ENCODE assay signal across 19 cellular contexts in the genomic region with DNA sequence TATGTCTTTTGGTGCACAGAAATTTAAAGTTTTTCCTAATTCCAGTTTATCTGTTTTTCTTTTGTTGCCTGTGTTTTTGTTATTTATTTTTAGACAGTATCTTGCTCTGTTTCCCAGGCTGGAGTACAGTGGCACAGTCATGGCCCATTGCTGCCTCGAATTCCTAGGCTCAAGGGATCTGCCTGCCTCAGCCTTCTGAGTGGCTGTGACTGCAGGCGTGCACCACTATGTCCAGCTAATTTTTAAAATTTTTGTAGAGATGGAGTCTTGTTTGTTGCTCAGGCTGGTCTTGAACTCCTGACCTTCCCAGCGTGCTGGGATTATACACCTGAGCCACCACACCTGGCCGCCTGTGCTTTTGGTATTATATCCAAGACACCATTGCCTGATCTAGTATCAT. TPM values are rescaled to one million over a fixed set of nuclear protein-coding genes. Genes with fewer than 3 reads are reported as not detected.
DNase-seq lines count a peak whose midpoint lies in the region; ATAC-seq and TF ChIP-seq lines count a peak whose summit lies in the region.
"Had no signal": no experiment of that assay in that cellular context is flagged by ENCODE, and none has a peak within 500 bp of the region (broad histone marks: within the 10 kb centered on the region; RNA-seq: fewer than 3 reads in every experiment).

No MANE protein-coding gene starts in this region.

- H4K91ac ChIP-seq in trophoblast cell (ENCODE audit: low read depth, low read length) = no peak overlapping the region

- no peak overlapping the region for H3K27ac ChIP-seq in CD4-positive, alpha-beta T cell (ENCODE audit: low read depth, low read length)
- H3K27ac ChIP-seq in CD8-positive, alpha-beta T cell (ENCODE audit: low read depth, low read length) = no peak overlapping the region
- no peak overlapping the region for H3K27ac ChIP-seq in trophoblast cell (ENCODE audit: low read depth, low read length)

- no peaks in the 10 kb centered on the region for H3K79me2 ChIP-seq in trophoblast cell (ENCODE audit: control insufficient read depth, insufficient read depth, low read length, poor library complexity)

- H3K4me1 Mint-ChIP-seq in CD4-positive, alpha-beta T cell (ENCODE audit: low read depth) = peaks cover 56% of the 10 kb centered on the region
- H3K4me1 Mint-ChIP-seq in CD8-positive, alpha-beta T cell (ENCODE audit: low read depth) = peaks cover 55% of the 10 kb centered on the region
- peaks cover 27% of the 10 kb centered on the region for H3K4me1 Mint-ChIP-seq in dendritic cell treated with granulocyte-macrophage colony-stimulating factor and Interleukin-4, amounts not matched to agents 40 ng/mL and 50 ng/mL, for 4 days (ENCODE audit: low read depth)
- H3K4me1 Mint-ChIP-seq: GM23338 had no signal

- no peak overlapping the region for H3K23ac ChIP-seq in trophoblast cell (ENCODE audit: low read length)

- no peak overlapping the region for H4K8ac ChIP-seq in trophoblast cell (ENCODE audit: low read depth, low read length)

- H3K27ac Mint-ChIP-seq in CD4-positive, alpha-beta T cell = peak overlapping the region; percentile 30
- peak overlapping the region; percentile 37 for H3K27ac Mint-ChIP-seq in CD8-positive, alpha-beta T cell
- peak overlapping the region; percentile 29 for H3K27ac Mint-ChIP-seq in dendritic cell treated with granulocyte-macrophage colony-stimulating factor and Interleukin-4, amounts not matched to agents 40 ng/mL and 50 ng/mL, for 4 days
- H3K27ac Mint-ChIP-seq: CD4-positive, CD25-positive, alpha-beta regulatory T cell; GM23338; IgD-negative memory B cell had no signal

- H3K27me3 Mint-ChIP-seq in CD4-positive, alpha-beta T cell = no peaks in the 10 kb centered on the region
- H3K27me3 Mint-ChIP-seq in CD8-positive, alpha-beta T cell (ENCODE audit: low read depth) = no peaks in the 10 kb centered on the region
- H3K27me3 Mint-ChIP-seq in dendritic cell treated with granulocyte-macrophage colony-stimulating factor and Interleukin-4, amounts not matched to agents 40 ng/mL and 50 ng/mL, for 4 days = no peaks in the 10 kb centered on the region
- H3K27me3 Mint-ChIP-seq: CD4-positive, CD25-positive, alpha-beta regulatory T cell; IgD-negative memory B cell had no signal

- TF ChIP-seq CTCF in CD4-positive, alpha-beta T cell (IDR thresholded peaks at IDR 0.05) = no peak
- TF ChIP-seq CTCF in CD8-positive, alpha-beta T cell (IDR thresholded peaks at IDR 0.05) = no peak

- no CpG with 5 or more reads among the region's 4 CpGs for WGBS in trophoblast cell (ENCODE audit: extremely low coverage, insufficient coverage, insufficient read length)

- H3K36me3 ChIP-seq in CD8-positive, alpha-beta T cell (ENCODE audit: insufficient read depth, low read length) = no peaks in the 10 kb centered on the region
- H3K36me3 ChIP-seq in trophoblast cell (ENCODE audit: control insufficient read depth in 1 of 2, insufficient read depth in 2 of 2, low read length in 2 of 2) = no peaks in the 10 kb centered on the region
- H3K36me3 ChIP-seq: BE2C had no signal

- H3K9ac ChIP-seq in trophoblast cell (ENCODE audit: low read length) = no peak overlapping the region

- H2BK5ac ChIP-seq in trophoblast cell (ENCODE audit: low read depth, low read length, poor library complexity) = no peak overlapping the region

- H2AFZ ChIP-seq in trophoblast cell (ENCODE audit: insufficient read depth, low read length, poor library complexity) = no peak overlapping the region
- H2AFZ ChIP-seq: GM23338 had no signal

- no peaks in the 10 kb centered on the region for H3K9me3 ChIP-seq in CD4-positive, alpha-beta T cell (ENCODE audit: control insufficient read depth, low read length)
- H3K9me3 ChIP-seq in CD8-positive, alpha-beta T cell (ENCODE audit: low read length) = no peaks in the 10 kb centered on the region
- no peaks in the 10 kb centered on the region for H3K9me3 ChIP-seq in trophoblast cell (ENCODE audit: insufficient read depth, low read depth, low read length)
- H3K9me3 ChIP-seq: BE2C had no signal

- H2BK120ac ChIP-seq in trophoblast cell (ENCODE audit: insufficient read depth, low read length, poor library complexity) = no peak overlapping the region

- DNase-seq in CD4-positive, alpha-beta T cell = no peak
- DNase-seq in CD8-positive, alpha-beta T cell = no peak
- DNase-seq in trophoblast cell (peak; percentile 69 to 79), NCI-H2196 treated with DMSO at 0.1 percent for 48 hours (lab: John Stamatoyannopoulos, UW; ENCODE audit: unreplicated experiment) (no peak)
- DNase-seq: ACHN; BE2C; C1 segment of cervical spinal cord; CD4-positive, CD25-positive, alpha-beta regulatory T cell; DMS153; DMS79; GDM1; HCEC 1CT had no signal

- H3K4me2 ChIP-seq in trophoblast cell (ENCODE audit: low read length) = no peak overlapping the region
- H3K4me2 ChIP-seq: GM23338 had no signal

- no peaks in the 10 kb centered on the region for H3K27me3 ChIP-seq in CD4-positive, alpha-beta T cell (ENCODE audit: control insufficient read depth, insufficient read depth, low read length)
- H3K27me3 ChIP-seq in CD8-positive, alpha-beta T cell (ENCODE audit: insufficient read depth, low read length) = no peaks in the 10 kb centered on the region
- no peaks in the 10 kb centered on the region for H3K27me3 ChIP-seq in trophoblast cell (ENCODE audit: insufficient read depth, low read length)
- H3K27me3 ChIP-seq: BE2C had no signal

- intact Hi-C loops in CD4-positive, alpha-beta T cell (cut with DNase I, micrococcal nuclease) = no loop called here
- intact Hi-C loops in CD8-positive, alpha-beta T cell (cut with DNase I, micrococcal nuclease) = no loop called here
- intact Hi-C loops in dendritic cell treated with granulocyte-macrophage colony-stimulating factor and Interleukin-4, amounts not matched to agents 40 ng/mL and 50 ng/mL, for 4 days (cut with micrococcal nuclease) = loop anchor here (5.0 kb wide), 1 partner anchor 116 kb away; the partner anchor contains the start of gene RAB5A

- no peak overlapping the region for H2AK5ac ChIP-seq in trophoblast cell (ENCODE audit: low read length)

- peaks cover 6% of the 10 kb centered on the region for H3K36me3 Mint-ChIP-seq in CD4-positive, alpha-beta T cell (ENCODE audit: low read depth)
- peaks cover 4% of the 10 kb centered on the region for H3K36me3 Mint-ChIP-seq in CD8-positive, alpha-beta T cell
- H3K36me3 Mint-ChIP-seq in dendritic cell treated with granulocyte-macrophage colony-stimulating factor and Interleukin-4, amounts not matched to agents 40 ng/mL and 50 ng/mL, for 4 days (ENCODE audit: low read depth) = no peaks in the 10 kb centered on the region

- H3K4ac ChIP-seq in trophoblast cell (ENCODE audit: low read depth, low read length) = no peak overlapping the region

- CTCF ChIA-PET in CD4-positive, alpha-beta T cell (lab: Charles Lee) = no interaction called here
- CTCF ChIA-PET in CD8-positive, alpha-beta T cell (lab: Charles Lee) = no interaction called here

- no peaks in the 10 kb centered on the region for H3K4me1 ChIP-seq in CD8-positive, alpha-beta T cell (ENCODE audit: insufficient read depth, low read length)
- H3K4me1 ChIP-seq in trophoblast cell (ENCODE audit: control insufficient read depth in 1 of 2, insufficient read depth in 2 of 2, low read length in 2 of 2) = peaks cover 4 to 5% of the 10 kb centered on the region in 2 experiments
- H3K4me1 ChIP-seq: BE2C had no signal

- no peaks in the 10 kb centered on the region for H3K9me3 Mint-ChIP-seq in CD4-positive, alpha-beta T cell
- H3K9me3 Mint-ChIP-seq in CD8-positive, alpha-beta T cell = no peaks in the 10 kb centered on the region
- no peaks in the 10 kb centered on the region for H3K9me3 Mint-ChIP-seq in dendritic cell treated with granulocyte-macrophage colony-stimulating factor and Interleukin-4, amounts not matched to agents 40 ng/mL and 50 ng/mL, for 4 days
- H3K9me3 Mint-ChIP-seq: GM23338, IgD-negative memory B cell had no signal

- H3K4me3 ChIP-seq in CD8-positive, alpha-beta T cell (ENCODE audit: low read depth, low read length) = no peak overlapping the region
- H3K4me3 ChIP-seq in trophoblast cell (ENCODE audit: low read depth, low read length) = no peak overlapping the region
- H3K4me3 ChIP-seq: GM23338 had no signal

- H3K14ac ChIP-seq in trophoblast cell (ENCODE audit: low read length) = no peak overlapping the region

- POLR2A ChIA-PET in CD4-positive, alpha-beta T cell (lab: Charles Lee) = no interaction called here
- POLR2A ChIA-PET in CD8-positive, alpha-beta T cell (lab: Charles Lee) = no interaction called here

- no peak overlapping the region for H3K4me3 Mint-ChIP-seq in CD4-positive, alpha-beta T cell
- H3K4me3 Mint-ChIP-seq in CD8-positive, alpha-beta T cell = no peak overlapping the region
- no peak overlapping the region for H3K4me3 Mint-ChIP-seq in dendritic cell treated with granulocyte-macrophage colony-stimulating factor and Interleukin-4, amounts not matched to agents 40 ng/mL and 50 ng/mL, for 4 days
- H3K4me3 Mint-ChIP-seq: CD4-positive, CD25-positive, alpha-beta regulatory T cell; GM23338 had no signal

- no peak overlapping the region for H4K12ac ChIP-seq in trophoblast cell (ENCODE audit: low read depth, low read length)

- no peak overlapping the region for H2BK12ac ChIP-seq in trophoblast cell (ENCODE audit: low read length)

- no peak for ATAC-seq in CD4-positive, alpha-beta T cell (ENCODE audit: poor library complexity)
- no peak for ATAC-seq in CD8-positive, alpha-beta T cell
- ATAC-seq in HG03521 (IDR thresholded peaks at IDR 0.05; ENCODE audit: unreplicated experiment) = no peak
- ATAC-seq in SK-N-SH treated with all-trans-retinoic acid at 6 μM for 48 hours = no peak
- ATAC-seq: GM23338, HepG2 had no signal

- H3K18ac ChIP-seq in trophoblast cell (ENCODE audit: low read length) = no peak overlapping the region

- peaks cover 5% of the 10 kb centered on the region for H3K79me1 ChIP-seq in trophoblast cell (ENCODE audit: low read length)

TF ChIP-seq in SK-N-SH treated with all-trans-retinoic acid at 6 μM for 48 hours, 23 proteins besides CTCF, POLR2A, EP300 and RAD21:
- TF ChIP-seq ZNF70 (CRISPR knock-in tag; IDR thresholded peaks at IDR 0.05) = no peak
- no peak for TF ChIP-seq BACH2 (CRISPR knock-in tag; IDR thresholded peaks at IDR 0.05; ENCODE audit: borderline replicate concordance)
- no peak for TF ChIP-seq ARNTL (CRISPR knock-in tag; IDR thresholded peaks at IDR 0.05; ENCODE audit: borderline replicate concordance, low read depth)
TF ChIP-seq in SK-N-SH treated with all-trans-retinoic acid at 6 μM for 48 hours: peak in this region for 0.

RNA-seq across cellular contexts. Expression of gene KAT2B, which starts 22.8 kb away (rescaled TPM):
- total RNA-seq in CD4-positive, alpha-beta T cell = 10 to 100 TPM; 50.9 to 54.4 TPM
- total RNA-seq in CD8-positive, alpha-beta T cell = 10 to 100 TPM; 37.5 to 37.9 TPM
- polyA plus RNA-seq in trophoblast cell (2013) = 16.7 and 17.5 TPM in 2 replicates

RNA-seq across cellular contexts. Expression of gene PP2D1, which starts 50.9 kb away (rescaled TPM):
- not detected for total RNA-seq in CD4-positive, alpha-beta T cell
- total RNA-seq in CD8-positive, alpha-beta T cell = not detected
- not detected in 2 replicates for polyA plus RNA-seq in trophoblast cell (2013)
- total RNA-seq: CD4-positive, CD25-positive, alpha-beta regulatory T cell; Daoy; GM23338; HepG2 had no signal
- polyA plus RNA-seq: HepG2 had no signal

Comparison
In these comparisons a context has a peak if more than half of its experiments do, and no peak if none do; other contexts are left out.
1. DNase-seq: peak in trophoblast cell (2 of 2); none in CD4-positive, alpha-beta T cell (0 of 10), CD8-positive, alpha-beta T cell (0 of 7) and NCI-H2196 treated with DMSO at 0.1 percent for 48 hours (single experiment).
2. Peak in every context shown above with its lines, with median percentiles within 50 percentile points of each other: H3K27ac Mint-ChIP-seq.